Comparison of ENCODE assay signal across 33 cellular contexts in the genomic region with DNA sequence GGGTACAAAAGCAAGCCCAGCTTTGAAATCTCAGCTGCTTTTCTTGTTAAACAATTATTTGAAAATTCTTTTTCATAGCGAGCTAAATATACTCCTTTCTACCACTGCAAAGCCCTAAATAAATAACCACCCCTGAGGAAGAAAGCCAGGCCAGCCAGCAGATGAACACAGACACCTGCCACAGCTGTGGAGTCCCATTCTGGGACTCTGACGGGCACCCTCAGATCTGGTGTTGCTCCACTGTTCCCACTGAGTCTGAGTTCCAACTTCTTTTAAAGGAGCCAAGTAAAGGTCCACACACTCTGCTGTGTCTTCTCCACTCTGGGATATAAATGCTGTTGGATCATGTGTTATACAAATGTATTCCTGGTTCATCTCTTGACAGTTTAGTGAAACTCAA.
"Had no signal": no experiment of that assay in that cellular context is flagged by ENCODE, and none has a peak within 500 bp of the region (broad histone marks: within the 10 kb centered on the region; RNA-seq: fewer than 3 reads in every experiment).

No MANE protein-coding gene starts in this region.

- H3K9me3 Mint-ChIP-seq: activated CD4-positive, alpha-beta memory T cell treated with anti-CD3 and anti-CD28 coated beads for 36 hours; activated CD4-positive, alpha-beta T cell treated with anti-CD3 and anti-CD28 coated beads, Interleukin-2, amount 10 ng/mL, durations not matched to agents 24 days and 14 days; activated CD8-positive, alpha-beta T cell treated with anti-CD3 and anti-CD28 coated beads for 36 hours; activated naive CD4-positive, alpha-beta T cell treated with anti-CD3 and anti-CD28 coated beads, Interleukin-2, amount 10 ng/mL, durations not matched to agents 7 days and 5 days; activated naive CD4-positive, alpha-beta T cell treated with anti-CD3 and anti-CD28 coated beads, Interleukin-2, amount 50 U/mL, for 24 hours; activated naive CD8-positive, alpha-beta T cell treated with anti-CD3 and anti-CD28 coated beads, Interleukin-2, amount 50 U/mL, for 24 hours; activated T-cell treated with anti-CD3 and anti-CD28 coated beads, Interleukin-2, amount 50 U/mL, for 24 hours; activated T-helper 2 cell treated with anti-CD3 and anti-CD28 coated beads, Interferon-gamma antibody, Interleukin-2, Interleukin-4, amounts not matched to agents 10 μg/mL and 5 μg/mL and 100 μg/mL, durations not matched to agents 14 hours and 24 hours and 36 hours; central memory CD8-positive, alpha-beta T cell; T-helper 1 cell treated with Interleukin-12 subunit alpha and Interleukin-12 subunit beta and Interleukin-4 antibody, amounts not matched to agents 30 μg/mL and 1 μg/mL, for 36 hours had no signal

- H3K36me3 ChIP-seq: ascending aorta, cardiac muscle cell had no signal

- H3K4me1 Mint-ChIP-seq: activated B cell treated with CpG ODN at 0.5 μM for 24 hours; activated CD4-positive, alpha-beta T cell treated with anti-CD3 and anti-CD28 coated beads, Interleukin-2, amount 10 ng/mL, durations not matched to agents 24 days and 14 days; activated naive CD4-positive, alpha-beta T cell treated with anti-CD3 and anti-CD28 coated beads, Interleukin-2, amount 10 ng/mL, durations not matched to agents 7 days and 5 days; activated naive CD4-positive, alpha-beta T cell treated with anti-CD3 and anti-CD28 coated beads, Interleukin-2, amount 50 U/mL, for 24 hours; activated naive CD8-positive, alpha-beta T cell treated with anti-CD3 and anti-CD28 coated beads, Interleukin-2, amount 10 ng/mL, durations not matched to agents 7 days and 5 days; brain; central memory CD8-positive, alpha-beta T cell had no signal

- H3K4me3 ChIP-seq: ascending aorta, cardiac muscle cell had no signal

- H3K27ac Mint-ChIP-seq: activated B cell treated with CpG ODN at 0.5 μM for 24 hours; activated CD4-positive, alpha-beta memory T cell treated with anti-CD3 and anti-CD28 coated beads for 36 hours; activated CD4-positive, alpha-beta T cell treated with anti-CD3 and anti-CD28 coated beads, Interleukin-2, amount 10 ng/mL, durations not matched to agents 24 days and 14 days; activated CD8-positive, alpha-beta T cell treated with anti-CD3 and anti-CD28 coated beads for 36 hours; activated naive CD4-positive, alpha-beta T cell treated with anti-CD3 and anti-CD28 coated beads, Interleukin-2, amount 10 ng/mL, durations not matched to agents 7 days and 5 days; activated naive CD4-positive, alpha-beta T cell treated with anti-CD3 and anti-CD28 coated beads, Interleukin-2, amount 50 U/mL, for 24 hours; activated naive CD8-positive, alpha-beta T cell; activated naive CD8-positive, alpha-beta T cell treated with anti-CD3 and anti-CD28 coated beads, Interleukin-2, amount 10 ng/mL, durations not matched to agents 7 days and 5 days; activated naive CD8-positive, alpha-beta T cell treated with anti-CD3 and anti-CD28 coated beads, Interleukin-2, amount 50 U/mL, for 24 hours; activated T-cell treated with anti-CD3 and anti-CD28 coated beads, Interleukin-2, amount 50 U/mL, for 24 hours; activated T-helper 2 cell treated with anti-CD3 and anti-CD28 coated beads, Interferon-gamma antibody, Interleukin-2, Interleukin-4, amounts not matched to agents 10 μg/mL and 5 μg/mL and 100 μg/mL, durations not matched to agents 14 hours and 24 hours and 36 hours; brain; T-helper 1 cell treated with Interleukin-12 subunit alpha and Interleukin-12 subunit beta and Interleukin-4 antibody, amounts not matched to agents 30 μg/mL and 1 μg/mL, for 36 hours; T-helper 2 cell treated with Interferon-gamma antibody and Interleukin-4, amounts not matched to agents 5 μg/mL and 100 μg/mL, for 36 hours had no signal

- H3K27ac ChIP-seq: ascending aorta, cardiac muscle cell, VCaP had no signal

- ATAC-seq: activated CD8-positive, alpha-beta T cell treated with anti-CD3 and anti-CD28 coated beads for 36 hours; activated naive CD8-positive, alpha-beta T cell treated with anti-CD3 and anti-CD28 coated beads, Interleukin-2, amount 50 U/mL, for 24 hours had no signal

- H3K9me3 ChIP-seq: ascending aorta had no signal

- H3K27me3 Mint-ChIP-seq: activated naive CD4-positive, alpha-beta T cell treated with anti-CD3 and anti-CD28 coated beads, Interleukin-2, amount 50 U/mL, for 24 hours had no signal

- H3K36me3 Mint-ChIP-seq: activated CD4-positive, alpha-beta memory T cell treated with anti-CD3 and anti-CD28 coated beads for 36 hours; activated naive CD4-positive, alpha-beta T cell treated with anti-CD3 and anti-CD28 coated beads, Interleukin-2, amount 50 U/mL, for 24 hours; brain had no signal

- H3K27me3 ChIP-seq: ascending aorta, cardiac muscle cell had no signal

- H3K4me1 ChIP-seq: ascending aorta had no signal

- H3K4me3 Mint-ChIP-seq: activated B cell treated with CpG ODN at 0.5 μM for 24 hours; activated CD4-positive, alpha-beta memory T cell treated with anti-CD3 and anti-CD28 coated beads for 36 hours; activated CD4-positive, alpha-beta T cell treated with anti-CD3 and anti-CD28 coated beads, Interleukin-2, amount 10 ng/mL, durations not matched to agents 24 days and 14 days; activated CD8-positive, alpha-beta T cell treated with anti-CD3 and anti-CD28 coated beads for 36 hours; activated naive CD4-positive, alpha-beta T cell treated with anti-CD3 and anti-CD28 coated beads, Interleukin-2, amount 10 ng/mL, durations not matched to agents 7 days and 5 days; activated naive CD4-positive, alpha-beta T cell treated with anti-CD3 and anti-CD28 coated beads, Interleukin-2, amount 50 U/mL, for 24 hours; activated naive CD8-positive, alpha-beta T cell; activated naive CD8-positive, alpha-beta T cell treated with anti-CD3 and anti-CD28 coated beads, Interleukin-2, amount 10 ng/mL, durations not matched to agents 7 days and 5 days; activated naive CD8-positive, alpha-beta T cell treated with anti-CD3 and anti-CD28 coated beads, Interleukin-2, amount 50 U/mL, for 24 hours; activated T-cell treated with anti-CD3 and anti-CD28 coated beads, Interleukin-2, amount 50 U/mL, for 24 hours; brain; central memory CD8-positive, alpha-beta T cell; T-helper 1 cell treated with Interleukin-12 subunit alpha and Interleukin-12 subunit beta and Interleukin-4 antibody, amounts not matched to agents 30 μg/mL and 1 μg/mL, for 36 hours; T-helper 2 cell treated with Interferon-gamma antibody and Interleukin-4, amounts not matched to agents 5 μg/mL and 100 μg/mL, for 36 hours had no signal

- DNase-seq: activated B cell treated with CpG ODN at 0.5 μM for 24 hours; activated CD4-positive, alpha-beta memory T cell treated with anti-CD3 and anti-CD28 coated beads for 36 hours; activated CD4-positive, alpha-beta T cell treated with anti-CD3 and anti-CD28 coated beads for 4 hours; activated CD4-positive, alpha-beta T cell treated with anti-CD3 and anti-CD28 coated beads, Interleukin-2, amount 10 ng/mL, durations not matched to agents 24 days and 14 days; activated CD4-positive, alpha-beta T cell treated with anti-CD3 and anti-CD28 coated beads, Interleukin-2, amount 50 U/mL, for 1 hour; activated CD4-positive, alpha-beta T cell treated with anti-CD3 and anti-CD28 coated beads, Interleukin-2, amount 50 U/mL, for 4 hours; activated CD4-positive, CD25-positive, alpha-beta regulatory T cell treated with anti-CD3 and anti-CD28 coated beads, Interleukin-2, amount 50 U/mL, for 72 hours; activated CD8-positive, alpha-beta memory T cell treated with anti-CD3 and anti-CD28 coated beads, Interleukin-2, amount 50 U/mL, for 48 hours; activated CD8-positive, alpha-beta T cell treated with anti-CD3 and anti-CD28 coated beads for 36 hours; activated effector memory CD4-positive, alpha-beta T cell treated with Interleukin-2 at 50 U/mL for 16 hours; activated gamma-delta T cell; activated naive CD4-positive, alpha-beta T cell treated with anti-CD3 and anti-CD28 coated beads, Interleukin-2, amount 10 ng/mL, durations not matched to agents 7 days and 5 days; activated naive CD4-positive, alpha-beta T cell treated with Interleukin-2 at 50 U/mL for 16 hours; activated naive CD8-positive, alpha-beta T cell treated with anti-CD3 and anti-CD28 coated beads, Interleukin-2, amount 10 ng/mL, durations not matched to agents 7 days and 5 days; activated naive CD8-positive, alpha-beta T cell treated with anti-CD3 and anti-CD28 coated beads, Interleukin-2, amount 50 U/mL, for 24 hours; activated T-cell treated with anti-CD3 and anti-CD28 coated beads, Interleukin-2, amount 50 U/mL, for 24 hours; activated T-cell treated with anti-CD3 and anti-CD28 coated beads, Interleukin-2, amount 50 U/mL, for 48 hours; amygdala; caudate nucleus; cerebellar nuclear complex; T-helper 1 cell; T-helper 2 cell; T-helper 9 cell had no signal
